Comparison of ENCODE assay signal across 1 cellular context in genomic region chr7:137798073-137798763, GRCh38.
TF ChIP-seq lines count a peak whose summit lies in the region.

No MANE protein-coding gene starts in this region.

TF ChIP-seq in GM12878, 131 proteins besides CTCF, POLR2A, EP300 and RAD21 (continued from another document and continues in another):
- TF ChIP-seq CEBPZ (IDR thresholded peaks at IDR 0.05; ENCODE audit: low read depth, low read length) (no peak), BCL11A (IDR thresholded peaks at IDR 0.05; ENCODE audit: low read depth, low read length) (peak; percentile 70; the same call in 1 of the 2 replicates), ZNF622 (IDR thresholded peaks at IDR 0.05) (no peak), TCF7 (IDR thresholded peaks at IDR 0.05; ENCODE audit: borderline replicate concordance) (no peak), BMI1 (IDR thresholded peaks at IDR 0.05; ENCODE audit: borderline replicate concordance) (peak; percentile 70; the same call in 1 of the 2 replicates), MTA3 (IDR thresholded peaks at IDR 0.05; ENCODE audit: borderline replicate concordance, low read length) (no peak), NR2F1 (conservative IDR thresholded peaks at IDR 0.05) (no peak), CEBPB (IDR thresholded peaks at IDR 0.05; ENCODE audit: borderline replicate concordance in 1 of 2, low read depth in 2 of 2, low read length in 2 of 2) (no peak), KLF5 (IDR thresholded peaks at IDR 0.05; ENCODE audit: partially characterized antibody) (no peak), CHD4 (IDR thresholded peaks at IDR 0.05) (no peak), GABPA (IDR thresholded peaks at IDR 0.05; ENCODE audit: low read depth) (peak; percentile 42; the same call in 1 of the 2 replicates), BHLHE40 (IDR thresholded peaks at IDR 0.05; ENCODE audit: borderline replicate concordance in 1 of 2, low read depth in 2 of 2, low read length in 1 of 2) (0 out of 4 replicates have a peak, but pooled peaks of 1 of the 2 experiments have one; percentile 11), IRF5 (IDR thresholded peaks at IDR 0.05; ENCODE audit: borderline replicate concordance) (no peak), SIN3A (IDR thresholded peaks at IDR 0.05; ENCODE audit: low read depth, low read length) (no peak), ZZZ3 (IDR thresholded peaks at IDR 0.05; ENCODE audit: control insufficient read depth, insufficient read length, low read depth) (no peak), PRDM15 (CRISPR knock-in tag; IDR thresholded peaks at IDR 0.05) (no peak), TCF12 (IDR thresholded peaks at IDR 0.05; ENCODE audit: low read depth, low read length) (no peak), RBBP5 (conservative IDR thresholded peaks at IDR 0.05) (no peak), SKIL (IDR thresholded peaks at IDR 0.05; ENCODE audit: low read depth, poor library complexity, severe bottlenecking) (peak; percentile 33), MEF2A (IDR thresholded peaks at IDR 0.05; ENCODE audit: insufficient read depth, low read depth, low read length) (no peak), SUZ12 (IDR thresholded peaks at IDR 0.05; ENCODE audit: unreplicated experiment) (no peak), KDM1A (IDR thresholded peaks at IDR 0.05; ENCODE audit: borderline replicate concordance) (no peak), ZNF687 (IDR thresholded peaks at IDR 0.05) (peak; percentile 55; the same call in 1 of the 2 replicates), MLLT1 (IDR thresholded peaks at IDR 0.05) (0 out of 2 replicates have a peak, but pooled peaks have one; percentile 51), MXI1 (IDR thresholded peaks at IDR 0.05; ENCODE audit: low read depth, low read length) (no peak), E2F8 (IDR thresholded peaks at IDR 0.05; ENCODE audit: low read depth, partially characterized antibody) (no peak), STAT3 (IDR thresholded peaks at IDR 0.05; ENCODE audit: low read depth, low read length) (no peak), YY1 (IDR thresholded peaks at IDR 0.05; ENCODE audit: low read depth, low read length) (no peak), ESRRA (IDR thresholded peaks at IDR 0.05; ENCODE audit: low read length) (no peak), TBL1XR1 (IDR thresholded peaks at IDR 0.05; ENCODE audit: low read depth, low read length) (0 out of 2 replicates have a peak, but pooled peaks have one; percentile 20), CHD1 (IDR thresholded peaks at IDR 0.05; ENCODE audit: low read depth, low read length) (no peak), CBFB (IDR thresholded peaks at IDR 0.05; ENCODE audit: low read depth) (no peak), NKRF (conservative IDR thresholded peaks at IDR 0.05) (no peak), MAX (IDR thresholded peaks at IDR 0.05; ENCODE audit: low read depth, low read length) (no peak)
